In the genomic region with DNA sequence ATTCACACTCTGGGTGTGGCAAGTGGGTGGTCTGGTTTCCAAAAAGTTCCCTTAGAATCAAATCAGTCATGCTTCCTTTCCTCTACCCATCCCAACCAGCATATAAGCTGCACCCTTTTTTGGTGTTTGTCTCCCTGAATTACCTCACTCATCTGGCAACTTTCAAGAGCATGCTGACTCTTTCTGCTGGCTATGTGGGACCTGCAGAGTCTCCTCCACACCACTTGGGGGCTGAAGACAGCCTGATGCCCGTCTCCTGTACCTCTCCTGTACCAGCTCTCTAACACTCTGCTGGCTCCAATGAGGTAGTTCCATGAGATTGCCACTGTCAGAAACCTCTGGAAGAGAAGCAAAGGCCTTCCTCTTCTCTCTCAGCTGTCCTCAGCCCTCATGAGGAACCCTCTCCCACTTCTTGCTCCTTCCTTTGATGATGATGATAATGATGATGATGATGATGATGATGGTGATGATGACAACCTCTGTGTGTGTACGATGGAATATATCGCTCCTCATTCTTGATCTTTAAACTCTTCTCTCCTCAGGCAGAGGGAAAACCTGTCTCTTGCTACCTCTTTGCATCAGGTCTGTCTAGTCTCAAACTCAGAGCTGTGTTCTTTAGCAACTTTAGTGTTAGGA, we compare ENCODE assay signal across 1 cellular context.
TF ChIP-seq lines count a peak whose summit lies in the region.

No MANE protein-coding gene starts in this region.

TF ChIP-seq in GM12878, 131 proteins besides CTCF, POLR2A, EP300 and RAD21 (continued from another document):
- TF ChIP-seq, protein P1, sequence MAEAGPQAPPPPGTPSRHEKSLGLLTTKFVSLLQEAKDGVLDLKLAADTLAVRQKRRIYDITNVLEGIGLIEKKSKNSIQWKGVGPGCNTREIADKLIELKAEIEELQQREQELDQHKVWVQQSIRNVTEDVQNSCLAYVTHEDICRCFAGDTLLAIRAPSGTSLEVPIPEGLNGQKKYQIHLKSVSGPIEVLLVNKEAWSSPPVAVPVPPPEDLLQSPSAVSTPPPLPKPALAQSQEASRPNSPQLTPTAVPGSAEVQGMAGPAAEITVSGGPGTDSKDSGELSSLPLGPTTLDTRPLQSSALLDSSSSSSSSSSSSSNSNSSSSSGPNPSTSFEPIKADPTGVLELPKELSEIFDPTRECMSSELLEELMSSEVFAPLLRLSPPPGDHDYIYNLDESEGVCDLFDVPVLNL (IDR thresholded peaks at IDR 0.05; ENCODE audit: low read depth, low read length), result no peak
- no peak for TF ChIP-seq DPF2 (IDR thresholded peaks at IDR 0.05)
- TF ChIP-seq MTA2 (IDR thresholded peaks at IDR 0.05; ENCODE audit: low read depth), result no peak
- no peak for TF ChIP-seq BACH1 (IDR thresholded peaks at IDR 0.05; ENCODE audit: borderline replicate concordance)
- TF ChIP-seq RFX5 (IDR thresholded peaks at IDR 0.05; ENCODE audit: low read depth, low read length), result no peak
- TF ChIP-seq MYB (IDR thresholded peaks at IDR 0.05; ENCODE audit: borderline replicate concordance, low read depth, low read length), result no peak
- TF ChIP-seq ASH2L (IDR thresholded peaks at IDR 0.05; ENCODE audit: borderline replicate concordance, low read depth), result no peak
- no peak for TF ChIP-seq SMC3 (IDR thresholded peaks at IDR 0.05; ENCODE audit: borderline replicate concordance, low read length)
- TF ChIP-seq TAF1 (IDR thresholded peaks at IDR 0.05; ENCODE audit: borderline replicate concordance, low read depth, low read length), result no peak
